25 cellular contexts compared by ENCODE assay signal in genomic region chr14:67735361-67735921, GRCh38. TPM values are rescaled to one million over a fixed set of nuclear protein-coding genes. Genes with fewer than 3 reads are reported as not detected.
"Had no signal": no experiment of that assay in that cellular context is flagged by ENCODE, and none has a peak within 500 bp of the region (broad histone marks: within the 10 kb centered on the region; RNA-seq: fewer than 3 reads in every experiment).

No MANE protein-coding gene starts in this region.

- H3K27ac ChIP-seq: cardiac muscle cell, VCaP had no signal

- H3K27me3 Mint-ChIP-seq: activated CD8-positive, alpha-beta T cell treated with anti-CD3 and anti-CD28 coated beads for 36 hours; activated naive CD8-positive, alpha-beta T cell treated with anti-CD3 and anti-CD28 coated beads, Interleukin-2, amount 50 U/mL, for 24 hours had no signal

- H3K4me3 Mint-ChIP-seq: activated CD4-positive, alpha-beta T cell treated with anti-CD3 and anti-CD28 coated beads, Interleukin-2, amount 10 ng/mL, durations not matched to agents 24 days and 14 days; activated CD8-positive, alpha-beta memory T cell treated with anti-CD3 and anti-CD28 coated beads, Interleukin-2, amount 10 ng/mL, durations not matched to agents 7 days and 5 days; activated CD8-positive, alpha-beta T cell treated with anti-CD3 and anti-CD28 coated beads for 36 hours; activated naive CD8-positive, alpha-beta T cell treated with anti-CD3 and anti-CD28 coated beads, Interleukin-2, amount 50 U/mL, for 24 hours; activated T-helper 1 cell treated with anti-CD3 and anti-CD28 coated beads, Interleukin-12 subunit alpha, Interleukin-12 subunit beta, Interleukin-2, Interleukin-4 antibody, amounts not matched to agents 30 ng/mL and 10 ng/mL and 1 ng/mL, durations not matched to agents 14 hours and 24 hours and 36 hours had no signal

- H3K27me3 ChIP-seq: cardiac muscle cell had no signal

- H3K9me3 Mint-ChIP-seq: activated CD4-positive, alpha-beta T cell treated with anti-CD3 and anti-CD28 coated beads, Interleukin-2, amount 10 ng/mL, durations not matched to agents 24 days and 14 days; activated CD8-positive, alpha-beta T cell treated with anti-CD3 and anti-CD28 coated beads for 36 hours; activated naive CD8-positive, alpha-beta T cell treated with anti-CD3 and anti-CD28 coated beads, Interleukin-2, amount 50 U/mL, for 24 hours; activated T-helper 1 cell treated with anti-CD3 and anti-CD28 coated beads, Interleukin-12 subunit alpha, Interleukin-12 subunit beta, Interleukin-2, Interleukin-4 antibody, amounts not matched to agents 30 ng/mL and 10 ng/mL and 1 ng/mL, durations not matched to agents 14 hours and 24 hours and 36 hours had no signal

- DNase-seq: activated CD4-positive, alpha-beta T cell treated with anti-CD3 and anti-CD28 coated beads, Interleukin-2, amount 10 ng/mL, durations not matched to agents 24 days and 14 days; activated CD8-positive, alpha-beta memory T cell treated with anti-CD3 and anti-CD28 coated beads, Interleukin-2, amount 10 ng/mL, durations not matched to agents 7 days and 5 days; activated CD8-positive, alpha-beta T cell treated with anti-CD3 and anti-CD28 coated beads for 36 hours; activated gamma-delta T cell; activated naive CD4-positive, alpha-beta T cell treated with anti-CD3 and anti-CD28 coated beads, Interleukin-2, amount 50 U/mL, for 16 hours; activated naive CD8-positive, alpha-beta T cell treated with anti-CD3 and anti-CD28 coated beads, Interleukin-2, amount 50 U/mL, for 24 hours; activated T-cell treated with anti-CD3 and anti-CD28 coated beads for 4 hours; effector memory CD4-positive, alpha-beta T cell; foreskin melanocyte; glutamatergic neuron; hypothalamus; mesenchymal stem cell; occipital lobe; stimulated activated CD4-positive, alpha-beta T cell treated with anti-CD3 and anti-CD28 coated beads, Interleukin-4, amount 100 ng/mL, for 24 hours; stimulated activated naive CD4-positive, alpha-beta T cell treated with Interleukin-2 at 50 U/mL for 16 hours had no signal

- H3K36me3 Mint-ChIP-seq: activated CD8-positive, alpha-beta memory T cell treated with anti-CD3 and anti-CD28 coated beads, Interleukin-2, amount 10 ng/mL, durations not matched to agents 7 days and 5 days had no signal

- ATAC-seq: activated CD4-positive, CD25-positive, alpha-beta regulatory T cell treated with anti-CD3 and anti-CD28 coated beads, Interleukin-2, amount 50 U/mL, for 24 hours; activated CD8-positive, alpha-beta memory T cell treated with anti-CD3 and anti-CD28 coated beads, Interleukin-2, amount 10 ng/mL, durations not matched to agents 7 days and 5 days; activated CD8-positive, alpha-beta T cell treated with anti-CD3 and anti-CD28 coated beads for 36 hours; activated naive CD8-positive, alpha-beta T cell treated with anti-CD3 and anti-CD28 coated beads, Interleukin-2, amount 50 U/mL, for 24 hours; esophagus mucosa had no signal

- H3K36me3 ChIP-seq: cardiac muscle cell had no signal

- H3K4me3 ChIP-seq: cardiac muscle cell had no signal

- H3K4me1 Mint-ChIP-seq: activated CD4-positive, alpha-beta T cell treated with anti-CD3 and anti-CD28 coated beads, Interleukin-2, amount 10 ng/mL, durations not matched to agents 24 days and 14 days; activated CD8-positive, alpha-beta memory T cell treated with anti-CD3 and anti-CD28 coated beads, Interleukin-2, amount 10 ng/mL, durations not matched to agents 7 days and 5 days; activated naive CD8-positive, alpha-beta T cell treated with anti-CD3 and anti-CD28 coated beads, Interleukin-2, amount 50 U/mL, for 24 hours had no signal

- H3K27ac Mint-ChIP-seq: activated CD4-positive, alpha-beta T cell treated with anti-CD3 and anti-CD28 coated beads, Interleukin-2, amount 10 ng/mL, durations not matched to agents 24 days and 14 days; activated CD8-positive, alpha-beta memory T cell treated with anti-CD3 and anti-CD28 coated beads, Interleukin-2, amount 10 ng/mL, durations not matched to agents 7 days and 5 days; activated CD8-positive, alpha-beta T cell treated with anti-CD3 and anti-CD28 coated beads for 36 hours; activated naive CD8-positive, alpha-beta T cell treated with anti-CD3 and anti-CD28 coated beads, Interleukin-2, amount 50 U/mL, for 24 hours; activated T-helper 1 cell treated with anti-CD3 and anti-CD28 coated beads, Interleukin-12 subunit alpha, Interleukin-12 subunit beta, Interleukin-2, Interleukin-4 antibody, amounts not matched to agents 30 ng/mL and 10 ng/mL and 1 ng/mL, durations not matched to agents 14 hours and 24 hours and 36 hours had no signal

RNA-seq across cellular contexts. Expression of gene RDH12, which starts 33.8 kb away (rescaled TPM):
- total RNA-seq: activated CD4-positive, alpha-beta T cell treated with anti-CD3 and anti-CD28 coated beads, Interleukin-2, amount 10 ng/mL, durations not matched to agents 24 days and 14 days; activated CD8-positive, alpha-beta memory T cell treated with anti-CD3 and anti-CD28 coated beads, Interleukin-2, amount 10 ng/mL, durations not matched to agents 7 days and 5 days; activated CD8-positive, alpha-beta T cell treated with anti-CD3 and anti-CD28 coated beads for 36 hours; activated T-helper 1 cell treated with anti-CD3 and anti-CD28 coated beads, Interleukin-12 subunit alpha, Interleukin-12 subunit beta, Interleukin-2, Interleukin-4 antibody, amounts not matched to agents 30 ng/mL and 10 ng/mL and 1 ng/mL, durations not matched to agents 14 hours and 24 hours and 36 hours; chondrocyte; mononuclear cell; myocyte; renal cortical epithelial cell; T-helper 2 cell treated with Interferon-gamma antibody and Interleukin-4, amounts not matched to agents 100 ng/mL and 5 ng/mL, for 36 hours had no signal
